In genomic region chr3:143604849-143605660, GRCh38 we compare ENCODE assay signal across 14 cellular contexts.
DNase-seq lines count a peak whose midpoint lies in the region; ATAC-seq lines count a peak whose summit lies in the region.
"Had no signal": no experiment of that assay in that cellular context is flagged by ENCODE, and none has a peak within 500 bp of the region (broad histone marks: within the 10 kb centered on the region; RNA-seq: fewer than 3 reads in every experiment).

No MANE protein-coding gene starts in this region.

- ATAC-seq in GM18511 (IDR thresholded peaks at IDR 0.05; ENCODE audit: unreplicated experiment) = peak; percentile 88
- peak; percentile 96 for ATAC-seq in GM21447 (IDR thresholded peaks at IDR 0.05; ENCODE audit: unreplicated experiment)
- peak; percentile 89 for ATAC-seq in HG03159 (IDR thresholded peaks at IDR 0.05; ENCODE audit: unreplicated experiment)
- ATAC-seq: stimulated activated naive CD8-positive, alpha-beta T cell treated with anti-CD3 and anti-CD28 coated beads, Interleukin-15, Interleukin-2, amounts not matched to agents 100 U/mL and 50 U/mL, for 24 hours had no signal

- DNase-seq in dedifferentiated amniotic fluid mesenchymal stem cell (ENCODE audit: extremely low spot score) (peak; percentile 45), kidney glomerular epithelial cell (lab: John Stamatoyannopoulos, UW) (no peak), HuH-7.5 (ENCODE audit: low spot score) (no peak), HCEC 1CT (no peak), superior temporal gyrus (ENCODE audit: extremely low spot score) (no peak)
- DNase-seq: activated CD4-positive, alpha-beta memory T cell treated with anti-CD3 and anti-CD28 coated beads, Interleukin-2, amount 10 ng/mL, durations not matched to agents 7 days and 5 days; activated naive CD8-positive, alpha-beta T cell treated with anti-CD3 and anti-CD28 coated beads for 36 hours; CD8-positive, alpha-beta memory T cell; IMR-90; NCI-H345; stimulated activated naive CD8-positive, alpha-beta T cell treated with anti-CD3 and anti-CD28 coated beads, Interleukin-15, Interleukin-2, amounts not matched to agents 100 U/mL and 50 U/mL, for 24 hours had no signal
